1 cellular context compared by ENCODE assay signal in the genomic region with DNA sequence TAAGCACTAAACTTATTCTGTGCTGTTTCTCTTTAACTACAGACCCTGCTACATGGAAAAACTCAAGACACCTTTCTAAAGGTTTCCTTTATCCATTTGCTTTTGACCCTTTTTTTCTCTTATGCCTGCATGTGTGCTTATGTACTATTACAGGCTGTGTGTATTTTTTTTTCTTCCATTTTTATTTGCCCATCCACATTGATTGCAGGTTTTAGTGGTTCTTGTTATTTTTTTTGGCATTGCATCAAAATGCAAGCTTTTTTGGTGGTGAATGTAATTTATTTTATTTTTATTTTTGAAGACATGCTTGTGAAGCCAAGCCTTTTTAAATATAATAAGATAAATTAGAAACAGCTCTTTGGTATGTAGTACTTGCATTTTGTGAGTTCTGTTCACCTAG.
TF ChIP-seq lines count a peak whose summit lies in the region.

No MANE protein-coding gene starts in this region.

TF ChIP-seq in HEK293, 187 proteins besides CTCF, POLR2A, EP300 and RAD21 (continued from another document):
- TF ChIP-seq FEZF1 (tag by site-specific recombination; IDR thresholded peaks at IDR 0.05) (peak; percentile 63), ZBTB7A (tag by site-specific recombination; IDR thresholded peaks at IDR 0.05; ENCODE audit: low read depth) (no peak), ZNF48 (tag by site-specific recombination; IDR thresholded peaks at IDR 0.05) (no peak), ZNF768 (tag by site-specific recombination; IDR thresholded peaks at IDR 0.05) (no peak), HOXC10 (CRISPR knock-in tag; IDR thresholded peaks at IDR 0.05) (no peak), ZNF239 (tag by site-specific recombination; IDR thresholded peaks at IDR 0.05) (no peak), ZNF596 (tag by site-specific recombination; IDR thresholded peaks at IDR 0.05) (no peak), KLF7 (tag by site-specific recombination; IDR thresholded peaks at IDR 0.05; ENCODE audit: borderline replicate concordance) (no peak), ZNF521 (tag by site-specific recombination; IDR thresholded peaks at IDR 0.05) (no peak)
- TF ChIP-seq, protein P1, sequence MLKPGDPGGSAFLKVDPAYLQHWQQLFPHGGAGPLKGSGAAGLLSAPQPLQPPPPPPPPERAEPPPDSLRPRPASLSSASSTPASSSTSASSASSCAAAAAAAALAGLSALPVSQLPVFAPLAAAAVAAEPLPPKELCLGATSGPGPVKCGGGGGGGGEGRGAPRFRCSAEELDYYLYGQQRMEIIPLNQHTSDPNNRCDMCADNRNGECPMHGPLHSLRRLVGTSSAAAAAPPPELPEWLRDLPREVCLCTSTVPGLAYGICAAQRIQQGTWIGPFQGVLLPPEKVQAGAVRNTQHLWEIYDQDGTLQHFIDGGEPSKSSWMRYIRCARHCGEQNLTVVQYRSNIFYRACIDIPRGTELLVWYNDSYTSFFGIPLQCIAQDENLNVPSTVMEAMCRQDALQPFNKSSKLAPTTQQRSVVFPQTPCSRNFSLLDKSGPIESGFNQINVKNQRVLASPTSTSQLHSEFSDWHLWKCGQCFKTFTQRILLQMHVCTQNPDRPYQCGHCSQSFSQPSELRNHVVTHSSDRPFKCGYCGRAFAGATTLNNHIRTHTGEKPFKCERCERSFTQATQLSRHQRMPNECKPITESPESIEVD (tag by site-specific recombination; IDR thresholded peaks at IDR 0.05), result peak; percentile 81
- TF ChIP-seq, protein P2, sequence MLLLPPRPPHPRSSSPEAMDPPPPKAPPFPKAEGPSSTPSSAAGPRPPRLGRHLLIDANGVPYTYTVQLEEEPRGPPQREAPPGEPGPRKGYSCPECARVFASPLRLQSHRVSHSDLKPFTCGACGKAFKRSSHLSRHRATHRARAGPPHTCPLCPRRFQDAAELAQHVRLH (tag by site-specific recombination; IDR thresholded peaks at IDR 0.05), result no peak
